8 cellular contexts compared by ENCODE assay signal in the genomic region with DNA sequence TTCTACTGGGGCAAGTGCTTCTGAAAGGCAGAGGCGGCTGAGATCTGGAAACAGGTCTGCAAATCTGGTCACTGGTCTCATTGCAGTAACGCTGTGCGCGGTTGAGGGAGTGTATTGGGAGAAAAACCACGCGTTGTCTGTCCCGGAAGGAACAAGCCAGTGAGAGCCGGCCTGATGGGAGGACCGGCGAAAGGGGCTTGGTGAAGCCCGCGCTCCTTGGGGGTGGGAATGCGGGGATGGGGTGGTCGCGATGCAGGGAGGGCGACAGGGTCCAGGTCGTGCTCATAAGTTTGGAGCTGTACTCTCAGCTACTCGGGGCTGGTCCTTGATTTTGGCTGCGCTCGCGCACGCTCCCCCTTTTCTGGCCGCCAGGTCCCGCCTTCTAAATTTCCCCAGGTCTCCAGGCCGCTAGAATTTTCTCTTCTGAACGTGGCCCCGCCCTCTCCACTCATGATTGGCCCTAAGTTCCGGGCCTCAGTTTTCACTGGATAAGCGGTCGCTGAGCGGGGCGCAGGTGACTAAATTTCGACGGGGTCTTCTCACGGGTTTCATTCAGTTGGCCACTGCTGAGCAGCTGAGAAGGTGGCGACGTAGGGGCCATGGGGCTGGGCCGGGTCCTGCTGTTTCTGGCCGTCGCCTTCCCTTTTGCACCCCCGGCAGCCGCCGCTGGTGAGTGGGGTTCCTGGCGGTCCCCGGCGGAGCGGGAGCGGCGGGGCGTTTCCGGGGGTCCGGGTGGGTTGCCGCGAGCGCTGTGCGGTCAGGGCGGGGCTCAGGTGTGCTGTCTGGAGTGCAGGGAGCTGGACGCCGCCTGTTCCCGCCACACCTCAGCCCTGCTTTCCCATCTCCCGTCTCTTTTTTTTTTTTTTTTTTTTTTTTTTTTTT. TPM values are rescaled to one million over a fixed set of nuclear protein-coding genes. Genes with fewer than 3 reads are reported as not detected.
DNase-seq lines count a peak whose midpoint lies in the region; ATAC-seq and TF ChIP-seq lines count a peak whose summit lies in the region.

A gene (plus strand): TSS at position 551 of the 882 bp plus-strand sequence. CDS start 49 bp downstream, at position 600.

- H3K4me3 Mint-ChIP-seq in nephron: peak within 1 kb of the TSS; percentile 80 to 82 (median 81)
- H3K4me3 Mint-ChIP-seq in stimulated activated naive CD8-positive, alpha-beta T cell treated with anti-CD3 and anti-CD28 coated beads, Interleukin-15, Interleukin-2, amounts not matched to agents 100 ng/mL and 50 ng/mL, for 24 hours: peak within 1 kb of the TSS; percentile 89

- CTCF ChIA-PET in PC-3 (lab: Charles Lee): interaction anchor here (0.5 kb wide), 1 partner anchor 56 kb away, joined by 3 read pairs; no protein-coding TSS in a partner anchor

- DNase-seq in 8988T (peak; percentile 72), PC-3 (peak; percentile 92), fibroblast of peridontal ligament (ENCODE audit: extremely low read depth) (peak; percentile 63)
- peak; percentile 59 to 75 for DNase-seq in activated T-helper 1 cell treated with anti-CD3 and anti-CD28 coated beads, Interleukin-2, amount 50 U/mL, for 16 hours (ENCODE audit: low read depth in 1 of 2, low spot score in 1 of 2)

- POLR2A ChIA-PET in PC-3 (lab: Charles Lee; ENCODE audit: unreplicated experiment): interaction anchor here (0.6 to 0.7 kb wide), 3 partner anchors 63 to 366 kb away, joined by 3 to 5 read pairs (median 5); no protein-coding TSS in a partner anchor

- H4K20me1 ChIP-seq in PC-3 (ENCODE audit: low read length): peaks cover 19% of the 10 kb centered on the region; the same call in 1 of the 2 replicates

- H3K79me2 ChIP-seq in PC-3 (ENCODE audit: low read length): peaks cover 74% of the 10 kb centered on the region

- no peak for TF ChIP-seq CTCF in PC-3 (conservative IDR thresholded peaks at IDR 0.05; ENCODE audit: low read depth, low read length)
- TF ChIP-seq CTCF in nephron (IDR thresholded peaks at IDR 0.05; ENCODE audit: unreplicated experiment in 3 of 3): no peak

- BruUV-seq in PC-3 (replicated peaks; lab: Mats Ljungman, UMichigan): no TSS peak

- peak within 1 kb of the TSS; percentile 73 for H2AFZ ChIP-seq in PC-3 (ENCODE audit: low read length)

- no peaks in the 10 kb centered on the region for H3K36me3 Mint-ChIP-seq in nephron (ENCODE audit: low read depth)
- no peaks in the 10 kb centered on the region for H3K36me3 Mint-ChIP-seq in stimulated activated naive CD8-positive, alpha-beta T cell treated with anti-CD3 and anti-CD28 coated beads, Interleukin-15, Interleukin-2, amounts not matched to agents 100 ng/mL and 50 ng/mL, for 24 hours (ENCODE audit: low read depth)

- peaks cover 35% of the 10 kb centered on the region for H3K4me1 ChIP-seq in PC-3 (ENCODE audit: insufficient read depth, low read length)

- H3K27ac ChIP-seq in PC-3 (ENCODE audit: low read length): peak within 1 kb of the TSS; percentile 35

- peak within 1 kb of the TSS; percentile 40 for H3K9ac ChIP-seq in PC-3 (ENCODE audit: low read length)

- 0 out of 2 replicates have a peak, but pooled peaks cover 2% of the 10 kb centered on the region for H3K36me3 ChIP-seq in PC-3 (ENCODE audit: low read depth, low read length)

- peaks cover 98% of the 10 kb centered on the region for H3K27me3 Mint-ChIP-seq in nephron (ENCODE audit: low read depth)
- no peaks in the 10 kb centered on the region for H3K27me3 Mint-ChIP-seq in stimulated activated naive CD8-positive, alpha-beta T cell treated with anti-CD3 and anti-CD28 coated beads, Interleukin-15, Interleukin-2, amounts not matched to agents 100 ng/mL and 50 ng/mL, for 24 hours

- ATAC-seq in GM18520 (IDR thresholded peaks at IDR 0.05; ENCODE audit: unreplicated experiment) (peak; percentile 36), HG03280 (IDR thresholded peaks at IDR 0.05; ENCODE audit: unreplicated experiment) (peak; percentile 55), PC-3 (peak; percentile 70)

- no peaks in the 10 kb centered on the region for H3F3A ChIP-seq in PC-3 (ENCODE audit: low read length, unreplicated experiment)

- H3K4me2 ChIP-seq in PC-3 (ENCODE audit: low read length): peak within 1 kb of the TSS; percentile 84

- H3K4me1 Mint-ChIP-seq in nephron: peaks cover 25% of the 10 kb centered on the region
- peaks cover 62% of the 10 kb centered on the region for H3K4me1 Mint-ChIP-seq in stimulated activated naive CD8-positive, alpha-beta T cell treated with anti-CD3 and anti-CD28 coated beads, Interleukin-15, Interleukin-2, amounts not matched to agents 100 ng/mL and 50 ng/mL, for 24 hours (ENCODE audit: low read depth)

- intact Hi-C loops in PC-3 (cut with micrococcal nuclease): loop anchor here (1.0 kb wide), 1 partner anchor 44 kb away; a partner anchor contains a TSS

- no peak within 1 kb of the TSS for H3K27ac Mint-ChIP-seq in nephron
- peak within 1 kb of the TSS; percentile 83 for H3K27ac Mint-ChIP-seq in stimulated activated naive CD8-positive, alpha-beta T cell treated with anti-CD3 and anti-CD28 coated beads, Interleukin-15, Interleukin-2, amounts not matched to agents 100 ng/mL and 50 ng/mL, for 24 hours

- no peaks in the 10 kb centered on the region for H3K9me3 ChIP-seq in PC-3 (ENCODE audit: low read length)

- peaks cover 14% of the 10 kb centered on the region for H3K9me3 Mint-ChIP-seq in nephron
- H3K9me3 Mint-ChIP-seq in stimulated activated naive CD8-positive, alpha-beta T cell treated with anti-CD3 and anti-CD28 coated beads, Interleukin-15, Interleukin-2, amounts not matched to agents 100 ng/mL and 50 ng/mL, for 24 hours: no peaks in the 10 kb centered on the region

- no peaks in the 10 kb centered on the region for H3K9me2 ChIP-seq in PC-3 (replicated peaks; ENCODE audit: low read length)

- no peaks in the 10 kb centered on the region for H3K27me3 ChIP-seq in PC-3 (ENCODE audit: low read length)

- H3K4me3 ChIP-seq in PC-3 (ENCODE audit: low read length): peak within 1 kb of the TSS; percentile 70

RNA-seq across cellular contexts. Expression of the gene that starts here (rescaled TPM):
- 25.6 and 32.9 TPM in 2 replicates for total RNA-seq in PC-3 (2014; rRNA removed)

Comparison
In these comparisons a context has a peak if more than half of its experiments do, and no peak if none do; other contexts are left out.
1. Peak in every context shown above with its lines: DNase-seq, ATAC-seq, H3K4me3 ChIP-seq and H3K27ac ChIP-seq.